Comparison of ENCODE assay signal across 15 cellular contexts in the genomic region with DNA sequence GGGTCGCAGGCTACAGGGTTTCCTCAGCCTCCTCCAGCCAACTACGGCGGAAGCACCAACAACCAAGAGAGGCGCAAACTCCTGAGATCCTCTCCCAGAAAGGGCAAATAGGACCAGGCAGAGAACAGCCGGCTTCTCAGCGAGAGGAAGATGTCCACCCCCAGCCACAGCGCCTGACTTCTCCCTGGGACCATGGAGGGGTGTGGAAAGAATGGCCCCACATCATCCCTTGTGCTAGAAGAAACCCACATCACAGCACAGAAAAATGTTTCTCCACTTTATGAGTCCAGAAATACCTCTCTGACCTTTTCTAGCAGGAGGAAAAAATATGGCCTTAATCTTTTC.
"Had no signal": no experiment of that assay in that cellular context is flagged by ENCODE, and none has a peak within 500 bp of the region (broad histone marks: within the 10 kb centered on the region; RNA-seq: fewer than 3 reads in every experiment).

No MANE protein-coding gene starts in this region.

- H3K27ac ChIP-seq: adrenal gland, breast epithelium, epithelial cell of prostate, hepatocyte, lower lobe of right lung, tibial nerve had no signal

- H3K4me3 Mint-ChIP-seq: activated CD4-positive, alpha-beta memory T cell treated with anti-CD3 and anti-CD28 coated beads for 36 hours; activated naive CD4-positive, alpha-beta T cell treated with anti-CD3 and anti-CD28 coated beads, Interleukin-2, amount 10 ng/mL, durations not matched to agents 7 days and 5 days; effector memory CD8-positive, alpha-beta T cell; natural killer cell treated with Interleukin-12 subunit alpha and Interleukin-12 subunit beta and Interleukin-15 and Interleukin-18, amount 100 ng/mL, for 72 hours had no signal

- H3K27me3 ChIP-seq: adrenal gland, breast epithelium, hepatocyte, tibial nerve had no signal

- H3K4me3 ChIP-seq: adrenal gland, breast epithelium, hepatocyte, lower lobe of right lung, tibial nerve had no signal

- H3K27ac Mint-ChIP-seq: activated CD4-positive, alpha-beta memory T cell treated with anti-CD3 and anti-CD28 coated beads for 36 hours; activated naive CD4-positive, alpha-beta T cell treated with anti-CD3 and anti-CD28 coated beads, Interleukin-2, amount 10 ng/mL, durations not matched to agents 7 days and 5 days; effector memory CD8-positive, alpha-beta T cell had no signal

- H3K36me3 Mint-ChIP-seq: activated CD4-positive, alpha-beta memory T cell treated with anti-CD3 and anti-CD28 coated beads for 36 hours; activated naive CD4-positive, alpha-beta T cell treated with anti-CD3 and anti-CD28 coated beads, Interleukin-2, amount 10 ng/mL, durations not matched to agents 7 days and 5 days; natural killer cell treated with Interleukin-12 subunit alpha and Interleukin-12 subunit beta and Interleukin-15 and Interleukin-18, amount 100 ng/mL, for 72 hours had no signal

- ATAC-seq: effector memory CD8-positive, alpha-beta T cell; left cardiac atrium; lower lobe of right lung; natural killer cell treated with Interleukin-12 subunit alpha and Interleukin-12 subunit beta and Interleukin-15 and Interleukin-18, amount 100 ng/mL, for 72 hours had no signal

- H3K27me3 Mint-ChIP-seq: activated CD4-positive, alpha-beta memory T cell treated with anti-CD3 and anti-CD28 coated beads for 36 hours; activated naive CD4-positive, alpha-beta T cell treated with anti-CD3 and anti-CD28 coated beads, Interleukin-2, amount 10 ng/mL, durations not matched to agents 7 days and 5 days; effector memory CD8-positive, alpha-beta T cell; natural killer cell treated with Interleukin-12 subunit alpha and Interleukin-12 subunit beta and Interleukin-15 and Interleukin-18, amount 100 ng/mL, for 72 hours had no signal

- H3K4me1 ChIP-seq: breast epithelium had no signal

- DNase-seq: activated CD4-positive, alpha-beta memory T cell treated with anti-CD3 and anti-CD28 coated beads for 36 hours; activated naive CD4-positive, alpha-beta T cell treated with anti-CD3 and anti-CD28 coated beads, Interleukin-2, amount 10 ng/mL, durations not matched to agents 7 days and 5 days; activated T-cell treated with anti-CD3 and anti-CD28 coated beads for 4 hours; adrenal gland; effector memory CD8-positive, alpha-beta T cell; foreskin fibroblast; left cardiac atrium; lower lobe of right lung; nucleus accumbens; stimulated activated naive CD4-positive, alpha-beta T cell had no signal

- H3K9me3 ChIP-seq: adrenal gland, breast epithelium, lower lobe of right lung, tibial nerve had no signal

- H3K4me2 ChIP-seq: hepatocyte had no signal

- H3K79me2 ChIP-seq: hepatocyte had no signal

- H2AFZ ChIP-seq: hepatocyte had no signal

- H3K9me3 Mint-ChIP-seq: activated CD4-positive, alpha-beta memory T cell treated with anti-CD3 and anti-CD28 coated beads for 36 hours; activated naive CD4-positive, alpha-beta T cell treated with anti-CD3 and anti-CD28 coated beads, Interleukin-2, amount 10 ng/mL, durations not matched to agents 7 days and 5 days; effector memory CD8-positive, alpha-beta T cell; natural killer cell treated with Interleukin-12 subunit alpha and Interleukin-12 subunit beta and Interleukin-15 and Interleukin-18, amount 100 ng/mL, for 72 hours had no signal
